In genomic region chr10:6279540-6280267, GRCh38 we compare ENCODE assay signal across 10 cellular contexts.
DNase-seq lines count a peak whose midpoint lies in the region; ATAC-seq and TF ChIP-seq lines count a peak whose summit lies in the region.
"Had no signal": no experiment of that assay in that cellular context is flagged by ENCODE, and none has a peak within 500 bp of the region (broad histone marks: within the 10 kb centered on the region; RNA-seq: fewer than 3 reads in every experiment).

No MANE protein-coding gene starts in this region.

- H3K27ac Mint-ChIP-seq in brain = peak overlapping the region in 4 of 5 experiments; percentile 47 to 92 (median 80)
- H3K27ac Mint-ChIP-seq: activated naive CD4-positive, alpha-beta T cell treated with anti-CD3 and anti-CD28 coated beads, Interleukin-2, amount 50 U/mL, for 72 hours; CD8-positive, alpha-beta T cell had no signal

- H3K36me3 ChIP-seq in liver (ENCODE audit: control insufficient read depth in 4 of 4, insufficient read depth in 3 of 4, low read depth in 1 of 4, low read length in 3 of 4) = no peaks in the 10 kb centered on the region

- peak; percentile 87 for DNase-seq in A172 (ENCODE audit: low spot score)
- DNase-seq in HK-2 (ENCODE audit: unreplicated experiment) = peak; percentile 84
- no peak for DNase-seq in D341Med (ENCODE audit: low spot score)
- no peak for DNase-seq in SK-N-DZ (ENCODE audit: low spot score)
- no peak for DNase-seq in NCI-H1436 treated with DMSO at 0.1 percent for 48 hours (lab: John Stamatoyannopoulos, UW)

- H3K4me3 Mint-ChIP-seq in brain = peak overlapping the region in 1 of 5 experiments; percentile 59
- H3K4me3 Mint-ChIP-seq: CD8-positive, alpha-beta T cell had no signal

- H3K27ac ChIP-seq in liver (ENCODE audit: low read depth in 1 of 2, low read length in 2 of 2) = peak overlapping the region; percentile 63 to 72

- ATAC-seq in HG03095 (IDR thresholded peaks at IDR 0.05; ENCODE audit: unreplicated experiment) = no peak
- ATAC-seq: activated naive CD4-positive, alpha-beta T cell treated with anti-CD3 and anti-CD28 coated beads, Interleukin-2, amount 50 U/mL, for 72 hours; CD8-positive, alpha-beta T cell had no signal

- peaks cover 35% of the 10 kb centered on the region for H3K4me1 Mint-ChIP-seq in brain

- no peaks in the 10 kb centered on the region for H3K9me3 ChIP-seq in liver (ENCODE audit: control insufficient read depth in 4 of 4, low read length in 3 of 4)

- no peaks in the 10 kb centered on the region for H3K27me3 ChIP-seq in liver (ENCODE audit: control insufficient read depth in 4 of 4, insufficient read depth in 4 of 4, low read length in 3 of 4)

- no peak for TF ChIP-seq CTCF in brain (conservative IDR thresholded peaks at IDR 0.05)
- TF ChIP-seq CTCF in liver (IDR thresholded peaks at IDR 0.05; ENCODE audit: low read depth, low read length, missing input control) = no peak

- peaks cover 0 to 9% (median 5%) of the 10 kb centered on the region in 5 experiments for H3K9me3 Mint-ChIP-seq in brain
- H3K9me3 Mint-ChIP-seq: CD8-positive, alpha-beta T cell had no signal

- H3K4me1 ChIP-seq in liver (ENCODE audit: control insufficient read depth in 4 of 4, insufficient read depth in 4 of 4, low read length in 3 of 4) = peaks cover 3 to 24% (median 12%) of the 10 kb centered on the region in 4 donors

- H3K4me3 ChIP-seq in liver (ENCODE audit: low read depth in 1 of 3, low read length in 3 of 3) = no peak overlapping the region

- TF ChIP-seq RAD21 in liver (IDR thresholded peaks at IDR 0.05) = peak; percentile 53 to 61

- H3K27me3 Mint-ChIP-seq in brain = no peaks in the 10 kb centered on the region

- peaks cover 79% of the 10 kb centered on the region for H3K36me3 Mint-ChIP-seq in brain
- H3K36me3 Mint-ChIP-seq: CD8-positive, alpha-beta T cell had no signal

- WGBS in liver = 50% methylated on average over 15 of the region's 15 CpGs

- no peak overlapping the region for H3K9ac ChIP-seq in liver (ENCODE audit: low read depth in 1 of 2, low read length in 2 of 2)

TF ChIP-seq in liver, 16 proteins besides CTCF, POLR2A, EP300 and RAD21:
- no peak for TF ChIP-seq HNF4G (IDR thresholded peaks at IDR 0.05)
- TF ChIP-seq FOXA1 (IDR thresholded peaks at IDR 0.05) = peak; percentile 86
- TF ChIP-seq HNF4A (conservative IDR thresholded peaks at IDR 0.05) = peak; percentile 63 to 78
- TF ChIP-seq EGR1 (IDR thresholded peaks at IDR 0.05; ENCODE audit: low read depth in 2 of 2) = peak in 1 of 2 donors; percentile 87
- peak; percentile 78 for TF ChIP-seq FOXA2 (IDR thresholded peaks at IDR 0.05)
- TF ChIP-seq YY1 (IDR thresholded peaks at IDR 0.05) = peak; percentile 89
- TF ChIP-seq REST (IDR thresholded peaks at IDR 0.05) = peak; percentile 75
- peak; percentile 96 for TF ChIP-seq MAX (IDR thresholded peaks at IDR 0.05)
- TF ChIP-seq TAF1 (conservative IDR thresholded peaks at IDR 0.05) = no peak
- peak; percentile 90 to 99 for TF ChIP-seq RXRA (IDR thresholded peaks at IDR 0.05)
- TF ChIP-seq ATF3 (IDR thresholded peaks at IDR 0.05) = no peak
- peak; percentile 74 to 94 for TF ChIP-seq JUND (IDR thresholded peaks at IDR 0.05)
- peak; percentile 80 for TF ChIP-seq SP1 (IDR thresholded peaks at IDR 0.05)
- peak; percentile 88 for TF ChIP-seq ZBTB33 (IDR thresholded peaks at IDR 0.05)
- TF ChIP-seq GABPA (IDR thresholded peaks at IDR 0.05 in 1 of 2, conservative IDR thresholded peaks at IDR 0.05 in 1 of 2) = peak in 1 of 2 donors; percentile 7
- TF ChIP-seq NR2F2 (IDR thresholded peaks at IDR 0.05) = peak; percentile 77

Comparison
In these comparisons a context has a peak if more than half of its experiments do, and no peak if none do; other contexts are left out.
1. DNase-seq: peak in A172 (single experiment) and HK-2 (single experiment); none in D341Med (single experiment), SK-N-DZ (single experiment) and NCI-H1436 treated with DMSO at 0.1 percent for 48 hours (single experiment).